In genomic region chr18:79405019-79405780, GRCh38 we compare ENCODE assay signal across 9 cellular contexts. TPM values are rescaled to one million over a fixed set of nuclear protein-coding genes. Genes with fewer than 3 reads are reported as not detected.
DNase-seq lines count a peak whose midpoint lies in the region; ATAC-seq and TF ChIP-seq lines count a peak whose summit lies in the region.
"Had no signal": no experiment of that assay in that cellular context is flagged by ENCODE, and none has a peak within 500 bp of the region (broad histone marks: within the 10 kb centered on the region; RNA-seq: fewer than 3 reads in every experiment).

No MANE protein-coding gene starts in this region.

- H3K36me3 Mint-ChIP-seq in CD4-positive, CD25-positive, alpha-beta regulatory T cell: peaks cover 10% of the 10 kb centered on the region
- peaks cover 42% of the 10 kb centered on the region for H3K36me3 Mint-ChIP-seq in activated naive CD8-positive, alpha-beta T cell treated with anti-CD3 and anti-CD28 coated beads, Interleukin-2, amount 50 U/mL, for 24 hours (ENCODE audit: low read depth)

- H3K4me1 ChIP-seq in CD4-positive, CD25-positive, alpha-beta regulatory T cell (ENCODE audit: control insufficient read depth, insufficient read depth, low read length, poor library complexity, severe bottlenecking): peaks cover 60% of the 10 kb centered on the region
- peaks cover 32 to 34% of the 10 kb centered on the region in 2 experiments for H3K4me1 ChIP-seq in neutrophil (ENCODE audit: control insufficient read depth in 1 of 2, insufficient read depth in 1 of 2, low read depth in 1 of 2, low read length in 1 of 2)

- H3K4me1 Mint-ChIP-seq in CD4-positive, CD25-positive, alpha-beta regulatory T cell: peaks cover 24 to 70% (median 40%) of the 10 kb centered on the region in 4 donors
- H3K4me1 Mint-ChIP-seq in activated naive CD8-positive, alpha-beta T cell treated with anti-CD3 and anti-CD28 coated beads, Interleukin-2, amount 50 U/mL, for 24 hours: peaks cover 65% of the 10 kb centered on the region

- no peaks in the 10 kb centered on the region for H3K27me3 ChIP-seq in CD4-positive, CD25-positive, alpha-beta regulatory T cell (ENCODE audit: control insufficient read depth, insufficient read depth, low read length)
- H3K27me3 ChIP-seq in neutrophil: peaks cover 45% of the 10 kb centered on the region

- no peak for TF ChIP-seq CTCF in neutrophil (IDR thresholded peaks at IDR 0.05)

- in situ Hi-C loops in KBM-7 (cut with MboI; ENCODE audit: low pct_unique_long_range_greater_than_20kb, low sequenced_read_pairs): loop anchor here (10.0 kb wide), 1 partner anchor 110 kb away; no protein-coding TSS in a partner anchor

- peak overlapping the region; percentile 98 to 100 (median 99) for H3K27ac Mint-ChIP-seq in CD4-positive, CD25-positive, alpha-beta regulatory T cell
- peak overlapping the region; percentile 94 for H3K27ac Mint-ChIP-seq in activated naive CD8-positive, alpha-beta T cell treated with anti-CD3 and anti-CD28 coated beads, Interleukin-2, amount 50 U/mL, for 24 hours

- DNase-seq in CD4-positive, CD25-positive, alpha-beta regulatory T cell: peak in 2 of 3 donors; percentile 25 to 55
- DNase-seq in NCI-H526 treated with DMSO at 0.1 percent for 48 hours (lab: John Stamatoyannopoulos, UW): peak; percentile 74
- peak; percentile 75 for DNase-seq in activated naive CD8-positive, alpha-beta T cell treated with anti-CD3 and anti-CD28 coated beads, Interleukin-2, amount 50 U/mL, for 24 hours
- DNase-seq in Kasumi-1 (lab: John Stamatoyannopoulos, UW): no peak
- DNase-seq in mucosa of gallbladder (ENCODE audit: low spot score): no peak
- DNase-seq in KBM-7: no peak
- DNase-seq: NCI-H226 had no signal

- H3K27ac ChIP-seq in CD4-positive, CD25-positive, alpha-beta regulatory T cell (ENCODE audit: insufficient read depth, low read length, poor library complexity, severe bottlenecking): peak overlapping the region; percentile 95
- peak overlapping the region; percentile 82 for H3K27ac ChIP-seq in neutrophil

- no peak for ATAC-seq in CD4-positive, CD25-positive, alpha-beta regulatory T cell (ENCODE audit: low read depth in 2 of 2)
- ATAC-seq in activated naive CD8-positive, alpha-beta T cell treated with anti-CD3 and anti-CD28 coated beads, Interleukin-2, amount 50 U/mL, for 24 hours: peak; percentile 9
- ATAC-seq in GM21515 (IDR thresholded peaks at IDR 0.05; ENCODE audit: unreplicated experiment): no peak

- no peaks in the 10 kb centered on the region for H3K36me3 ChIP-seq in CD4-positive, CD25-positive, alpha-beta regulatory T cell (ENCODE audit: control insufficient read depth, insufficient read depth, low read length)
- H3K36me3 ChIP-seq in neutrophil: no peaks in the 10 kb centered on the region

- peaks cover 4% of the 10 kb centered on the region for H3K27me3 Mint-ChIP-seq in CD4-positive, CD25-positive, alpha-beta regulatory T cell
- H3K27me3 Mint-ChIP-seq in activated naive CD8-positive, alpha-beta T cell treated with anti-CD3 and anti-CD28 coated beads, Interleukin-2, amount 50 U/mL, for 24 hours: no peaks in the 10 kb centered on the region

- peak overlapping the region; percentile 62 for H3K4me3 ChIP-seq in CD4-positive, CD25-positive, alpha-beta regulatory T cell (ENCODE audit: low read depth, low read length)
- H3K4me3 ChIP-seq in neutrophil (ENCODE audit: low read depth in 1 of 2, low read length in 1 of 2): peak overlapping the region; percentile 58 to 59

- no peaks in the 10 kb centered on the region for H3K9me3 Mint-ChIP-seq in CD4-positive, CD25-positive, alpha-beta regulatory T cell
- no peaks in the 10 kb centered on the region for H3K9me3 Mint-ChIP-seq in activated naive CD8-positive, alpha-beta T cell treated with anti-CD3 and anti-CD28 coated beads, Interleukin-2, amount 50 U/mL, for 24 hours

- H3K9me3 ChIP-seq in CD4-positive, CD25-positive, alpha-beta regulatory T cell (ENCODE audit: control insufficient read depth in 2 of 2, low read length in 2 of 2): no peaks in the 10 kb centered on the region
- no peaks in the 10 kb centered on the region for H3K9me3 ChIP-seq in neutrophil

- H3K4me3 Mint-ChIP-seq in CD4-positive, CD25-positive, alpha-beta regulatory T cell: peak overlapping the region; percentile 80 to 96 (median 88)
- H3K4me3 Mint-ChIP-seq in activated naive CD8-positive, alpha-beta T cell treated with anti-CD3 and anti-CD28 coated beads, Interleukin-2, amount 50 U/mL, for 24 hours: peak overlapping the region; percentile 77

RNA-seq across cellular contexts. Expression of gene NFATC1, which starts 9.5 kb away (rescaled TPM):
- 64.7 TPM for total RNA-seq in CD4-positive, CD25-positive, alpha-beta regulatory T cell
- 10 to 100 TPM; 13.1 to 23.8 (median 19.2) TPM for polyA plus RNA-seq in CD4-positive, CD25-positive, alpha-beta regulatory T cell
- total RNA-seq in mucosa of gallbladder: 7.4 TPM

Comparison
In these comparisons a context has a peak if more than half of its experiments do, and no peak if none do; other contexts are left out.
1. DNase-seq: peak in CD4-positive, CD25-positive, alpha-beta regulatory T cell (2 of 3), NCI-H526 treated with DMSO at 0.1 percent for 48 hours (single experiment) and activated naive CD8-positive, alpha-beta T cell treated with anti-CD3 and anti-CD28 coated beads, Interleukin-2, amount 50 U/mL, for 24 hours (single experiment); none in Kasumi-1 (0 of 2), mucosa of gallbladder (single experiment) and KBM-7 (single experiment).